Comparison of ENCODE assay signal across 1 cellular context in the genomic region with DNA sequence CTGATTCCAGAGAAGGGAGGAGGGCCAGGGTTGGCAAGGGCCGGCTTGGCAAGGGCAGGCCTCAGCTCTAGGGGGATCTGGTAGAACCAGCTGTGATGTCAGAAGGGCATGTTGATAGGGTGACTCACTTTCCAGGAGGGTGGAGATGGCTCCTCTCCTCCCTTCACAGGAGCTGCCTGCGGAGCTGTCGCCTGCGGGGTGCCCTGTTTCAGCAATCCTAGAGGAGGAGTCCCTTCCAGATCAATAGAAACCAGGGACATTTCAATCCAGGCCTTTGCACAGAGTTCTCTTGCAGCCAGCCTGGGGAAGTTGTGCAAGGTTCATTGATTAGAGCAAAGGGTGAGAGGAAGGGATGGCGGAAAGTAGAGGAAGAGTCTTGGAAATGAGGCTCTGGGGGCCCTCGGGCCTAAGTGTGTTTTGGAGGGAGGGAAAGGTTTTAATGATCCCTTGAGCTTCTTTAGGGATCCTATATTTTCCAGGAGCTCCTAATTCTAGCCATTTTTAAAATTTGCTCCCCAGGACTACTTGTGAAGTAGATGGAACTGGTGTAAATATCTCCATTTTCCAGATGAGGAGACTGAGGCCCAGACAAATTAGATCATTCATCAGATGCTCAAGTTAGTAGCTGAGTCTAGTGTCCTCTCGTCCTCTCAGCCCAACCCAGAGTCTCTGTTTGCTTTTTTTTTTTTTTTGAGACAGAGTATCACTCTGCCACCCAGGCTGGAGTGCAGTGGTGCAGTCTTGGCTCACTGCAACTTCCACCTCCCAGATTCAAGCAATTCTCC.
TF ChIP-seq lines count a peak whose summit lies in the region.

No MANE protein-coding gene starts in this region.

TF ChIP-seq in HepG2, 621 proteins besides CTCF, POLR2A, EP300 and RAD21 (continued from another document and continues in another):
- TF ChIP-seq, protein P1, sequence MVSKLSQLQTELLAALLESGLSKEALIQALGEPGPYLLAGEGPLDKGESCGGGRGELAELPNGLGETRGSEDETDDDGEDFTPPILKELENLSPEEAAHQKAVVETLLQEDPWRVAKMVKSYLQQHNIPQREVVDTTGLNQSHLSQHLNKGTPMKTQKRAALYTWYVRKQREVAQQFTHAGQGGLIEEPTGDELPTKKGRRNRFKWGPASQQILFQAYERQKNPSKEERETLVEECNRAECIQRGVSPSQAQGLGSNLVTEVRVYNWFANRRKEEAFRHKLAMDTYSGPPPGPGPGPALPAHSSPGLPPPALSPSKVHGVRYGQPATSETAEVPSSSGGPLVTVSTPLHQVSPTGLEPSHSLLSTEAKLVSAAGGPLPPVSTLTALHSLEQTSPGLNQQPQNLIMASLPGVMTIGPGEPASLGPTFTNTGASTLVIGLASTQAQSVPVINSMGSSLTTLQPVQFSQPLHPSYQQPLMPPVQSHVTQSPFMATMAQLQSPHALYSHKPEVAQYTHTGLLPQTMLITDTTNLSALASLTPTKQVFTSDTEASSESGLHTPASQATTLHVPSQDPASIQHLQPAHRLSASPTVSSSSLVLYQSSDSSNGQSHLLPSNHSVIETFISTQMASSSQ (IDR thresholded peaks at IDR 0.05; ENCODE audit: low read depth): no peak
- TF ChIP-seq, protein P1 (CRISPR knock-in tag; IDR thresholded peaks at IDR 0.05; ENCODE audit: borderline replicate concordance): no peak
- TF ChIP-seq FOXM1 (CRISPR knock-in tag; IDR thresholded peaks at IDR 0.05): no peak
- TF ChIP-seq, protein P2, sequence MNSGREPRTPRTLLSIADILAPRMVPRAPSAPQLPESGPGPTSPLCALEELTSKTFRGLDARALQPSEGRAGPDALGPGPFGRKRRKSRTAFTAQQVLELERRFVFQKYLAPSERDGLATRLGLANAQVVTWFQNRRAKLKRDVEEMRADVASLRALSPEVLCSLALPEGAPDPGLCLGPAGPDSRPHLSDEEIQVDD (CRISPR knock-in tag; IDR thresholded peaks at IDR 0.05; ENCODE audit: borderline replicate concordance): no peak
- TF ChIP-seq RXRB (CRISPR knock-in tag; IDR thresholded peaks at IDR 0.05; ENCODE audit: borderline replicate concordance): peak; percentile 57; the same call in 1 of the 2 replicates
- TF ChIP-seq, protein P3, sequence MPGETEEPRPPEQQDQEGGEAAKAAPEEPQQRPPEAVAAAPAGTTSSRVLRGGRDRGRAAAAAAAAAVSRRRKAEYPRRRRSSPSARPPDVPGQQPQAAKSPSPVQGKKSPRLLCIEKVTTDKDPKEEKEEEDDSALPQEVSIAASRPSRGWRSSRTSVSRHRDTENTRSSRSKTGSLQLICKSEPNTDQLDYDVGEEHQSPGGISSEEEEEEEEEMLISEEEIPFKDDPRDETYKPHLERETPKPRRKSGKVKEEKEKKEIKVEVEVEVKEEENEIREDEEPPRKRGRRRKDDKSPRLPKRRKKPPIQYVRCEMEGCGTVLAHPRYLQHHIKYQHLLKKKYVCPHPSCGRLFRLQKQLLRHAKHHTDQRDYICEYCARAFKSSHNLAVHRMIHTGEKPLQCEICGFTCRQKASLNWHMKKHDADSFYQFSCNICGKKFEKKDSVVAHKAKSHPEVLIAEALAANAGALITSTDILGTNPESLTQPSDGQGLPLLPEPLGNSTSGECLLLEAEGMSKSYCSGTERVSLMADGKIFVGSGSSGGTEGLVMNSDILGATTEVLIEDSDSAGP (CRISPR knock-in tag; IDR thresholded peaks at IDR 0.05; ENCODE audit: borderline replicate concordance): no peak
- TF ChIP-seq TBX2 (CRISPR knock-in tag; IDR thresholded peaks at IDR 0.05; ENCODE audit: borderline replicate concordance): no peak
- TF ChIP-seq, protein P4, sequence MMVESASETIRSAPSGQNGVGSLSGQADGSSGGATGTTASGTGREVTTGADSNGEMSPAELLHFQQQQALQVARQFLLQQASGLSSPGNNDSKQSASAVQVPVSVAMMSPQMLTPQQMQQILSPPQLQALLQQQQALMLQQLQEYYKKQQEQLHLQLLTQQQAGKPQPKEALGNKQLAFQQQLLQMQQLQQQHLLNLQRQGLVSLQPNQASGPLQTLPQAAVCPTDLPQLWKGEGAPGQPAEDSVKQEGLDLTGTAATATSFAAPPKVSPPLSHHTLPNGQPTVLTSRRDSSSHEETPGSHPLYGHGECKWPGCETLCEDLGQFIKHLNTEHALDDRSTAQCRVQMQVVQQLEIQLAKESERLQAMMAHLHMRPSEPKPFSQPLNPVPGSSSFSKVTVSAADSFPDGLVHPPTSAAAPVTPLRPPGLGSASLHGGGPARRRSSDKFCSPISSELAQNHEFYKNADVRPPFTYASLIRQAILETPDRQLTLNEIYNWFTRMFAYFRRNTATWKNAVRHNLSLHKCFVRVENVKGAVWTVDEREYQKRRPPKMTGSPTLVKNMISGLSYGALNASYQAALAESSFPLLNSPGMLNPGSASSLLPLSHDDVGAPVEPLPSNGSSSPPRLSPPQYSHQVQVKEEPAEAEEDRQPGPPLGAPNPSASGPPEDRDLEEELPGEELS (CRISPR knock-in tag; IDR thresholded peaks at IDR 0.05): no peak
- TF ChIP-seq ZSCAN21 (CRISPR knock-in tag; IDR thresholded peaks at IDR 0.05; ENCODE audit: borderline replicate concordance): no peak
- TF ChIP-seq, protein P5, sequence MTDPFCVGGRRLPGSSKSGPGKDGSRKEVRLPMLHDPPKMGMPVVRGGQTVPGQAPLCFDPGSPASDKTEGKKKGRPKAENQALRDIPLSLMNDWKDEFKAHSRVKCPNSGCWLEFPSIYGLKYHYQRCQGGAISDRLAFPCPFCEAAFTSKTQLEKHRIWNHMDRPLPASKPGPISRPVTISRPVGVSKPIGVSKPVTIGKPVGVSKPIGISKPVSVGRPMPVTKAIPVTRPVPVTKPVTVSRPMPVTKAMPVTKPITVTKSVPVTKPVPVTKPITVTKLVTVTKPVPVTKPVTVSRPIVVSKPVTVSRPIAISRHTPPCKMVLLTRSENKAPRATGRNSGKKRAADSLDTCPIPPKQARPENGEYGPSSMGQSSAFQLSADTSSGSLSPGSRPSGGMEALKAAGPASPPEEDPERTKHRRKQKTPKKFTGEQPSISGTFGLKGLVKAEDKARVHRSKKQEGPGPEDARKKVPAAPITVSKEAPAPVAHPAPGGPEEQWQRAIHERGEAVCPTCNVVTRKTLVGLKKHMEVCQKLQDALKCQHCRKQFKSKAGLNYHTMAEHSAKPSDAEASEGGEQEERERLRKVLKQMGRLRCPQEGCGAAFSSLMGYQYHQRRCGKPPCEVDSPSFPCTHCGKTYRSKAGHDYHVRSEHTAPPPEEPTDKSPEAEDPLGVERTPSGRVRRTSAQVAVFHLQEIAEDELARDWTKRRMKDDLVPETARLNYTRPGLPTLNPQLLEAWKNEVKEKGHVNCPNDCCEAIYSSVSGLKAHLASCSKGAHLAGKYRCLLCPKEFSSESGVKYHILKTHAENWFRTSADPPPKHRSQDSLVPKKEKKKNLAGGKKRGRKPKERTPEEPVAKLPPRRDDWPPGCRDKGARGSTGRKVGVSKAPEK (CRISPR knock-in tag; IDR thresholded peaks at IDR 0.05; ENCODE audit: borderline replicate concordance): no peak
- TF ChIP-seq, protein P6, sequence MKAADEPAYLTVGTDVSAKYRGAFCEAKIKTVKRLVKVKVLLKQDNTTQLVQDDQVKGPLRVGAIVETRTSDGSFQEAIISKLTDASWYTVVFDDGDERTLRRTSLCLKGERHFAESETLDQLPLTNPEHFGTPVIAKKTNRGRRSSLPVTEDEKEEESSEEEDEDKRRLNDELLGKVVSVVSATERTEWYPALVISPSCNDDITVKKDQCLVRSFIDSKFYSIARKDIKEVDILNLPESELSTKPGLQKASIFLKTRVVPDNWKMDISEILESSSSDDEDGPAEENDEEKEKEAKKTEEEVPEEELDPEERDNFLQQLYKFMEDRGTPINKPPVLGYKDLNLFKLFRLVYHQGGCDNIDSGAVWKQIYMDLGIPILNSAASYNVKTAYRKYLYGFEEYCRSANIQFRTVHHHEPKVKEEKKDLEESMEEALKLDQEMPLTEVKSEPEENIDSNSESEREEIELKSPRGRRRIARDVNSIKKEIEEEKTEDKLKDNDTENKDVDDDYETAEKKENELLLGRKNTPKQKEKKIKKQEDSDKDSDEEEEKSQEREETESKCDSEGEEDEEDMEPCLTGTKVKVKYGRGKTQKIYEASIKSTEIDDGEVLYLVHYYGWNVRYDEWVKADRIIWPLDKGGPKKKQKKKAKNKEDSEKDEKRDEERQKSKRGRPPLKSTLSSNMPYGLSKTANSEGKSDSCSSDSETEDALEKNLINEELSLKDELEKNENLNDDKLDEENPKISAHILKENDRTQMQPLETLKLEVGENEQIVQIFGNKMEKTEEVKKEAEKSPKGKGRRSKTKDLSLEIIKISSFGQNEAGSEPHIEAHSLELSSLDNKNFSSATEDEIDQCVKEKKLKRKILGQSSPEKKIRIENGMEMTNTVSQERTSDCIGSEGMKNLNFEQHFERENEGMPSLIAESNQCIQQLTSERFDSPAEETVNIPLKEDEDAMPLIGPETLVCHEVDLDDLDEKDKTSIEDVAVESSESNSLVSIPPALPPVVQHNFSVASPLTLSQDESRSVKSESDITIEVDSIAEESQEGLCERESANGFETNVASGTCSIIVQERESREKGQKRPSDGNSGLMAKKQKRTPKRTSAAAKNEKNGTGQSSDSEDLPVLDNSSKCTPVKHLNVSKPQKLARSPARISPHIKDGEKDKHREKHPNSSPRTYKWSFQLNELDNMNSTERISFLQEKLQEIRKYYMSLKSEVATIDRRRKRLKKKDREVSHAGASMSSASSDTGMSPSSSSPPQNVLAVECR (CRISPR knock-in tag; IDR thresholded peaks at IDR 0.05; ENCODE audit: borderline replicate concordance): peak; percentile 35; the same call in 1 of the 2 replicates
- TF ChIP-seq, protein P7, sequence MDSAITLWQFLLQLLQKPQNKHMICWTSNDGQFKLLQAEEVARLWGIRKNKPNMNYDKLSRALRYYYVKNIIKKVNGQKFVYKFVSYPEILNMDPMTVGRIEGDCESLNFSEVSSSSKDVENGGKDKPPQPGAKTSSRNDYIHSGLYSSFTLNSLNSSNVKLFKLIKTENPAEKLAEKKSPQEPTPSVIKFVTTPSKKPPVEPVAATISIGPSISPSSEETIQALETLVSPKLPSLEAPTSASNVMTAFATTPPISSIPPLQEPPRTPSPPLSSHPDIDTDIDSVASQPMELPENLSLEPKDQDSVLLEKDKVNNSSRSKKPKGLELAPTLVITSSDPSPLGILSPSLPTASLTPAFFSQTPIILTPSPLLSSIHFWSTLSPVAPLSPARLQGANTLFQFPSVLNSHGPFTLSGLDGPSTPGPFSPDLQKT (CRISPR knock-in tag; IDR thresholded peaks at IDR 0.05; ENCODE audit: borderline replicate concordance): no peak
- peak; percentile 69; the same call in 1 of the 2 replicates for TF ChIP-seq TARDBP (CRISPR knock-in tag; IDR thresholded peaks at IDR 0.05)
- no peak for TF ChIP-seq GPN1 (CRISPR knock-in tag; IDR thresholded peaks at IDR 0.05; ENCODE audit: borderline replicate concordance)
- no peak for TF ChIP-seq ZNF264 (CRISPR knock-in tag; IDR thresholded peaks at IDR 0.05)
- TF ChIP-seq MAZ (IDR thresholded peaks at IDR 0.05; ENCODE audit: borderline replicate concordance, low read depth, low read length): 0 out of 2 replicates have a peak, but pooled peaks have one; percentile 15
- no peak for TF ChIP-seq MAZ (CRISPR knock-in tag; IDR thresholded peaks at IDR 0.05; ENCODE audit: low read depth)
- TF ChIP-seq ZNF766 (CRISPR knock-in tag; IDR thresholded peaks at IDR 0.05; ENCODE audit: borderline replicate concordance): no peak
- no peak for TF ChIP-seq ZBTB3 (CRISPR knock-in tag; IDR thresholded peaks at IDR 0.05; ENCODE audit: borderline replicate concordance, low read depth)
- TF ChIP-seq, protein P8, sequence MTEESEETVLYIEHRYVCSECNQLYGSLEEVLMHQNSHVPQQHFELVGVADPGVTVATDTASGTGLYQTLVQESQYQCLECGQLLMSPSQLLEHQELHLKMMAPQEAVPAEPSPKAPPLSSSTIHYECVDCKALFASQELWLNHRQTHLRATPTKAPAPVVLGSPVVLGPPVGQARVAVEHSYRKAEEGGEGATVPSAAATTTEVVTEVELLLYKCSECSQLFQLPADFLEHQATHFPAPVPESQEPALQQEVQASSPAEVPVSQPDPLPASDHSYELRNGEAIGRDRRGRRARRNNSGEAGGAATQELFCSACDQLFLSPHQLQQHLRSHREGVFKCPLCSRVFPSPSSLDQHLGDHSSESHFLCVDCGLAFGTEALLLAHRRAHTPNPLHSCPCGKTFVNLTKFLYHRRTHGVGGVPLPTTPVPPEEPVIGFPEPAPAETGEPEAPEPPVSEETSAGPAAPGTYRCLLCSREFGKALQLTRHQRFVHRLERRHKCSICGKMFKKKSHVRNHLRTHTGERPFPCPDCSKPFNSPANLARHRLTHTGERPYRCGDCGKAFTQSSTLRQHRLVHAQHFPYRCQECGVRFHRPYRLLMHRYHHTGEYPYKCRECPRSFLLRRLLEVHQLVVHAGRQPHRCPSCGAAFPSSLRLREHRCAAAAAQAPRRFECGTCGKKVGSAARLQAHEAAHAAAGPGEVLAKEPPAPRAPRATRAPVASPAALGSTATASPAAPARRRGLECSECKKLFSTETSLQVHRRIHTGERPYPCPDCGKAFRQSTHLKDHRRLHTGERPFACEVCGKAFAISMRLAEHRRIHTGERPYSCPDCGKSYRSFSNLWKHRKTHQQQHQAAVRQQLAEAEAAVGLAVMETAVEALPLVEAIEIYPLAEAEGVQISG (CRISPR knock-in tag; IDR thresholded peaks at IDR 0.05): peak; percentile 81
- no peak; the same call in 1 of the 2 replicates for TF ChIP-seq SP5 (CRISPR knock-in tag; IDR thresholded peaks at IDR 0.05; ENCODE audit: borderline replicate concordance, low read depth)
